1 cellular context compared by ENCODE assay signal in the genomic region with DNA sequence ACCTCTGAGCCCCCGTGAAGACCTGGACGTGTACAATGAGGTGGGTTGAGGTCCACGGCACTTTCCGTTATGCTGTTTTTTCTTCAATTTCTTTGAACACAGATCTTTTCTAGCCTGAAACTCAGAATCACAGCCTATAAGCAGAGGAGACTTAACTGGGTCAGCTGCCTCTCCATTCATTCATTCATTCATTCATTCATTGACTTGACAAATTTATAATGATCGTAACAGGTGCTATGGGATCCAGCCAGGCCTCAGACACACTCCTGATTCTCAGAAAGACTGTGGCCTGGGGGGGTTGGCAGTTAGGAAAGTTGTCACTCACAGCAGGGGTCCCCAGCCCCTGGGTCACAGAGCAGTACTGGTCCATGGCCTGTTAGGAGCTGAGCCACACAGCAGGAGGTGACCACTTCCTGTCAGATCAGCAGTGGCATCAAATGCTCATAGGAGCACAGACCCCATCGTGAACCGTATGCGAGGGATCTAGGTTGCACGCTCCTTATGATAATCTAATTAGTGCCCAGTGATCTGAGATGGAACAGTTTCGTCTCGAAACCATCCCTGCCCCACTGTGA.
TF ChIP-seq lines count a peak whose summit lies in the region.

No MANE protein-coding gene starts in this region.

TF ChIP-seq in GM12878, 131 proteins besides CTCF, POLR2A, EP300 and RAD21:
- TF ChIP-seq CBX3 (IDR thresholded peaks at IDR 0.05; ENCODE audit: borderline replicate concordance, low read depth): no peak
- peak; percentile 86 for TF ChIP-seq ZNF24 (IDR thresholded peaks at IDR 0.05)
- no peak for TF ChIP-seq SPI1 (IDR thresholded peaks at IDR 0.05; ENCODE audit: borderline replicate concordance, insufficient read depth, low read depth, low read length)
- no peak for TF ChIP-seq SMC3 (IDR thresholded peaks at IDR 0.05; ENCODE audit: borderline replicate concordance, low read length)
- no peak for TF ChIP-seq NR2C2 (IDR thresholded peaks at IDR 0.05; ENCODE audit: borderline replicate concordance, control insufficient read depth, insufficient read length, low read depth)
- TF ChIP-seq CHD4 (IDR thresholded peaks at IDR 0.05): no peak
- TF ChIP-seq POU2F2 (IDR thresholded peaks at IDR 0.05; ENCODE audit: borderline replicate concordance, low read depth, low read length): 0 out of 3 replicates have a peak, but pooled peaks have one; percentile 34
- TF ChIP-seq, protein P1, sequence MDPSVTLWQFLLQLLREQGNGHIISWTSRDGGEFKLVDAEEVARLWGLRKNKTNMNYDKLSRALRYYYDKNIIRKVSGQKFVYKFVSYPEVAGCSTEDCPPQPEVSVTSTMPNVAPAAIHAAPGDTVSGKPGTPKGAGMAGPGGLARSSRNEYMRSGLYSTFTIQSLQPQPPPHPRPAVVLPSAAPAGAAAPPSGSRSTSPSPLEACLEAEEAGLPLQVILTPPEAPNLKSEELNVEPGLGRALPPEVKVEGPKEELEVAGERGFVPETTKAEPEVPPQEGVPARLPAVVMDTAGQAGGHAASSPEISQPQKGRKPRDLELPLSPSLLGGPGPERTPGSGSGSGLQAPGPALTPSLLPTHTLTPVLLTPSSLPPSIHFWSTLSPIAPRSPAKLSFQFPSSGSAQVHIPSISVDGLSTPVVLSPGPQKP (IDR thresholded peaks at IDR 0.05; ENCODE audit: low read depth, low read length): no peak
- no peak for TF ChIP-seq ZSCAN29 (IDR thresholded peaks at IDR 0.05)
- TF ChIP-seq KLF5 (IDR thresholded peaks at IDR 0.05; ENCODE audit: partially characterized antibody): no peak
